Comparison of ENCODE assay signal across 1 cellular context in the genomic region with DNA sequence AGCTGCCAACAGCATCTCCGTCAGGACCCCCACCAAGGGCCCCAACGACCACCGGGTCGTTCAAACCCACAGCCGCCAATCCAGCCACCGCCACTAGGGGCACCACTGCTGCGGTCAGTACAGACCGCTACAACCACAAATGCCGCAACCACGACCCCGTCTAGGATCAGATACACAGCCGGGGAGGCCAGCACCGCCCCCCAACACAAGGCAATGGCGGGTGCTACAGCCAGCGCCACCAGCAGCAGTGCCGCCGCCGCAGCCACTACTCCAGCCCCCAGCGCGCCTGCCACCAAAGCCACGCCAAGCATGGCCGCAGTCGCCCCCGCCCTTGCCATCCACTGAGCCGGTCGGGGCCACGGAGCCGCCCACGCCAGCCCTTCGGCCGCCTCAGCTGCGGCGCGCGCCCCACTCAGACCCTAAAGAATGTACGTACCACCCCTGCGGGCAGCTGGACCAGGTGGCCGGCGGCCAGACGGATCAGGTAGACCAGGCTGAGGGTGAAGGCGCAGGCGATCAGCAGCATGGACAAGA.
TF ChIP-seq lines count a peak whose summit lies in the region.

No MANE protein-coding gene starts in this region.

TF ChIP-seq in SK-N-SH, 30 proteins besides CTCF, POLR2A, EP300 and RAD21 (continued from another document):
- 0 out of 2 replicates have a peak, but pooled peaks have one; percentile 25 for TF ChIP-seq IRF3 (IDR thresholded peaks at IDR 0.05; ENCODE audit: low read depth, low read length)
- no peak for TF ChIP-seq FOXJ3 (CRISPR knock-in tag; IDR thresholded peaks at IDR 0.05)
- TF ChIP-seq RXRA (IDR thresholded peaks at IDR 0.05; ENCODE audit: borderline replicate concordance, low read depth), result no peak
- TF ChIP-seq CHD2 (IDR thresholded peaks at IDR 0.05; ENCODE audit: low read length, partially characterized antibody), result peak; percentile 61
- no peak for TF ChIP-seq TCF12 (IDR thresholded peaks at IDR 0.05)
- no peak for TF ChIP-seq FOXM1 (IDR thresholded peaks at IDR 0.05; ENCODE audit: low read depth)
- TF ChIP-seq SIN3A (IDR thresholded peaks at IDR 0.05; ENCODE audit: borderline replicate concordance, low read depth, low read length), result peak; percentile 68; the same call in 1 of the 2 replicates
- no peak for TF ChIP-seq REST (IDR thresholded peaks at IDR 0.05; ENCODE audit: low read depth, low read length)
- 0 out of 2 replicates have a peak, but pooled peaks have one; percentile 18 for TF ChIP-seq TAF1 (IDR thresholded peaks at IDR 0.05; ENCODE audit: borderline replicate concordance, low read depth, low read length)
- TF ChIP-seq ELF1 (IDR thresholded peaks at IDR 0.05), result no peak
- TF ChIP-seq SMC3 (IDR thresholded peaks at IDR 0.05; ENCODE audit: low read depth, low read length), result no peak; the same call in 1 of the 2 replicates
- TF ChIP-seq JUND (IDR thresholded peaks at IDR 0.05), result no peak
- no peak for TF ChIP-seq PBX3 (IDR thresholded peaks at IDR 0.05)
- no peak; the same call in none of the 2 replicates for TF ChIP-seq MXI1 (IDR thresholded peaks at IDR 0.05; ENCODE audit: low read depth, low read length)
- no peak for TF ChIP-seq RFX5 (IDR thresholded peaks at IDR 0.05; ENCODE audit: low read length)
- TF ChIP-seq, protein P1, sequence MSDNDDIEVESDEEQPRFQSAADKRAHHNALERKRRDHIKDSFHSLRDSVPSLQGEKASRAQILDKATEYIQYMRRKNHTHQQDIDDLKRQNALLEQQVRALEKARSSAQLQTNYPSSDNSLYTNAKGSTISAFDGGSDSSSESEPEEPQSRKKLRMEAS (IDR thresholded peaks at IDR 0.05; ENCODE audit: low read depth), result no peak
- TF ChIP-seq TEAD4 (IDR thresholded peaks at IDR 0.05; ENCODE audit: borderline replicate concordance, insufficient read depth), result no peak
- no peak for TF ChIP-seq FOSL2 (IDR thresholded peaks at IDR 0.05; ENCODE audit: borderline replicate concordance, low read depth)
- no peak for TF ChIP-seq ZBTB33 (IDR thresholded peaks at IDR 0.05; ENCODE audit: borderline replicate concordance, low read depth)
- no peak for TF ChIP-seq GABPA (IDR thresholded peaks at IDR 0.05; ENCODE audit: low read depth)
TF ChIP-seq in SK-N-SH: peak in this region for 8.
